ENCODE assay signal across 12 cellular contexts in the genomic region with DNA sequence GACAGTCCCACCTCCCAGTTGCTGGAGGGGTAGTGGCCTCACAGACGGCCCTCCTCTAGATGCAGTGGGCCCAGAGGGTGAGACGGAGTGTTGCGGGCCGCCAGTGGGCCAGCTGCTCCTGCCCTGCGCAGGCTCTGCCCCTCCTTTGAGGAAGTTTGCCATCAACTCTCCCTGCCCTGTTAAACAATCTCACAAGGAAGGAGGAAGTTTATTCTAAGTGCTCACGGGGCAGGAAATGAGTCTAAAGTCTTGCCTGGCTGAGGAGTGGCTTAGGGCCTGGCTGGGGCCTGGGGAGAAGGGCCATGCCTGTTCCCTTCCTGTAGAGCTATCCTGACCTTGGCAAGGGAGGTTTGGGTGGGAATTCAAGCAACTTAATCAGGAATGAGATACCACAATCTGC. TPM values are rescaled to one million over a fixed set of nuclear protein-coding genes. Genes with fewer than 3 reads are reported as not detected.
A peak's percentile ranks its signal among the peaks of the same experiment; 100 is the strongest.
DNase-seq lines count a peak whose midpoint lies in the region; ATAC-seq and TF ChIP-seq lines count a peak whose summit lies in the region.
"Had no signal": no experiment of that assay in that cellular context is flagged by ENCODE, and none has a peak within 500 bp of the region (broad histone marks: within the 10 kb centered on the region; RNA-seq: fewer than 3 reads in every experiment).

A gene with protein sequence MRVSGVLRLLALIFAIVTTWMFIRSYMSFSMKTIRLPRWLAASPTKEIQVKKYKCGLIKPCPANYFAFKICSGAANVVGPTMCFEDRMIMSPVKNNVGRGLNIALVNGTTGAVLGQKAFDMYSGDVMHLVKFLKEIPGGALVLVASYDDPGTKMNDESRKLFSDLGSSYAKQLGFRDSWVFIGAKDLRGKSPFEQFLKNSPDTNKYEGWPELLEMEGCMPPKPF (minus strand): TSS at position 92 of the 400 bp plus-strand sequence. CDS start 11,211 bp downstream, outside the sequence.

- DNase-seq in MG63 (peak; percentile 13), left colon (peak; percentile 82 to 85), tibial artery (peak; percentile 27 to 62), amygdala (lab: John Stamatoyannopoulos, UW) (no peak), NCI-H526 (lab: John Stamatoyannopoulos, UW) (no peak)
- DNase-seq: foreskin keratinocyte, kidney glomerular epithelial cell, NCI-H1930, occipital lobe had no signal

- peak; percentile 62 for ATAC-seq in left colon
- no peak for ATAC-seq in HG02610 (IDR thresholded peaks at IDR 0.05; ENCODE audit: unreplicated experiment)
- ATAC-seq: foreskin keratinocyte had no signal

- no peaks in the 10 kb centered on the region for H3K27me3 ChIP-seq in MG63
- peaks cover 0 to 4% of the 10 kb centered on the region in 2 donors for H3K27me3 ChIP-seq in tibial artery
- H3K27me3 ChIP-seq: foreskin keratinocyte had no signal

- H3K4me3 ChIP-seq in MG63: no peak within 1 kb of the TSS
- H3K4me3 ChIP-seq in tibial artery: no peak within 1 kb of the TSS

- intact Hi-C loops in left colon (cut with DNase I, micrococcal nuclease): no loop called here
- intact Hi-C loops in tibial artery (cut with DNase I; ENCODE audit: low total_unique reads): no loop called here

- no peaks in the 10 kb centered on the region for H3K36me3 ChIP-seq in MG63
- no peaks in the 10 kb centered on the region for H3K36me3 ChIP-seq in tibial artery

- TF ChIP-seq CTCF in VCaP (conservative IDR thresholded peaks at IDR 0.05) (no peak), tibial artery (IDR thresholded peaks at IDR 0.05) (no peak)

- no peaks in the 10 kb centered on the region for H3K4me1 ChIP-seq in tibial artery
- H3K4me1 ChIP-seq: foreskin keratinocyte had no signal

- H3K9me3 ChIP-seq in MG63: no peaks in the 10 kb centered on the region
- H3K9me3 ChIP-seq in tibial artery: no peaks in the 10 kb centered on the region

- H3K27ac ChIP-seq in VCaP: peak within 1 kb of the TSS; percentile 25; the same call in 1 of the 2 replicates
- H3K27ac ChIP-seq in tibial artery: no peak within 1 kb of the TSS
- H3K27ac ChIP-seq: foreskin keratinocyte had no signal

RNA-seq across cellular contexts. Expression of the gene that starts here (rescaled TPM):
- total RNA-seq in MG63 (2014; rRNA removed; shearing (Covaris generic); ENCODE audit: low replicate concordance): not detected in 2 replicates
- 100 to 1,000 TPM; 510 to 690 TPM for total RNA-seq in left colon
- total RNA-seq: foreskin keratinocyte; occipital lobe; T-helper 2 cell treated with Interferon-gamma antibody and Interleukin-4, amounts not matched to agents 100 ng/mL and 5 ng/mL, for 36 hours had no signal

Comparison
In these comparisons a context has a peak if more than half of its experiments do, and no peak if none do; other contexts are left out.
1. RNA of the gene that starts here (total RNA-seq): 510 to 690 TPM in left colon; not detected in MG63; every median in the first group is over 100 times any median in the second.
2. Peak in DNase-seq in MG63; RNA of the gene not detected or under 1 TPM.
3. DNase-seq: peak in left colon (2 of 2) and tibial artery (2 of 2); none in amygdala (0 of 56) and NCI-H526 (0 of 2).